In genomic region chr17:80855196-80855967, GRCh38 we compare ENCODE assay signal across 2 cellular contexts.
TF ChIP-seq lines count a peak whose summit lies in the region.

No MANE protein-coding gene starts in this region.

TF ChIP-seq in HCT116, 20 proteins besides CTCF, POLR2A, EP300 and RAD21 (continued from another document):
- TF ChIP-seq SIN3A (IDR thresholded peaks at IDR 0.05; ENCODE audit: low read depth) (no peak), CBX3 (IDR thresholded peaks at IDR 0.05; ENCODE audit: low read depth) (no peak), EGR1 (IDR thresholded peaks at IDR 0.05; ENCODE audit: low read depth) (no peak)

TF ChIP-seq in HEK293T, 16 proteins besides CTCF, POLR2A, EP300 and RAD21 (continued from another document):
- TF ChIP-seq PKNOX1 (IDR thresholded peaks at IDR 0.05) = no peak
- TF ChIP-seq ARNT (IDR thresholded peaks at IDR 0.05) = no peak
- no peak for TF ChIP-seq HDGF (IDR thresholded peaks at IDR 0.05; ENCODE audit: borderline replicate concordance)
- no peak for TF ChIP-seq FOXM1 (IDR thresholded peaks at IDR 0.05; ENCODE audit: borderline replicate concordance)
- TF ChIP-seq FOXK2 (IDR thresholded peaks at IDR 0.05) = no peak
TF ChIP-seq in HEK293T: peak in this region for 0.
